Comparison of ENCODE assay signal across 13 cellular contexts in genomic region chr7:6159524-6160011, GRCh38. TPM values are rescaled to one million over a fixed set of nuclear protein-coding genes. Genes with fewer than 3 reads are reported as not detected.
DNase-seq lines count a peak whose midpoint lies in the region; ATAC-seq and TF ChIP-seq lines count a peak whose summit lies in the region.
"Had no signal": no experiment of that assay in that cellular context is flagged by ENCODE, and none has a peak within 500 bp of the region (broad histone marks: within the 10 kb centered on the region; RNA-seq: fewer than 3 reads in every experiment).

No MANE protein-coding gene starts in this region.

- peak overlapping the region; percentile 25; the same call in 1 of the 2 replicates for H3K27ac ChIP-seq in HUES64 (ENCODE audit: low read depth, low read length)
- H3K27ac ChIP-seq in mesodermal cell (ENCODE audit: low read depth, low read length, severe bottlenecking), result peak overlapping the region; percentile 49
- peak overlapping the region; percentile 87 to 94 for H3K27ac ChIP-seq in thoracic aorta

- peaks cover 59% of the 10 kb centered on the region for H3K36me3 Mint-ChIP-seq in brain

- H3K4me3 ChIP-seq in HUES64 (ENCODE audit: low read length) (no peak overlapping the region), mesodermal cell (ENCODE audit: extremely low read depth, insufficient read depth, low read length, poor library complexity, severe bottlenecking) (no peak overlapping the region), thoracic aorta (no peak overlapping the region)

- TF ChIP-seq CTCF in brain (conservative IDR thresholded peaks at IDR 0.05) (no peak), thoracic aorta (IDR thresholded peaks at IDR 0.05) (no peak)

- H3K27me3 Mint-ChIP-seq in brain, result no peaks in the 10 kb centered on the region
- H3K27me3 Mint-ChIP-seq: activated CD4-positive, alpha-beta memory T cell treated with anti-CD3 and anti-CD28 coated beads for 36 hours had no signal

- H3K27ac Mint-ChIP-seq in brain, result peak overlapping the region in 4 of 5 experiments; percentile 81 to 89 (median 86)
- H3K27ac Mint-ChIP-seq: activated CD4-positive, alpha-beta memory T cell treated with anti-CD3 and anti-CD28 coated beads for 36 hours had no signal

- H3K9ac ChIP-seq in HUES64 (ENCODE audit: low read depth, low read length), result no peak overlapping the region

- H3K4me3 Mint-ChIP-seq in brain, result no peak overlapping the region
- H3K4me3 Mint-ChIP-seq: activated CD4-positive, alpha-beta memory T cell treated with anti-CD3 and anti-CD28 coated beads for 36 hours had no signal

- ATAC-seq in thoracic aorta (ENCODE audit: insufficient number of reproducible peaks, low FRiP score, low read depth), result no peak

- no peak for DNase-seq in thoracic aorta (ENCODE audit: low spot score)
- DNase-seq in HCEC 1CT, result no peak
- DNase-seq in EL, result no peak
- DNase-seq in NCI-H2196 treated with DMSO at 0.1 percent for 48 hours (lab: John Stamatoyannopoulos, UW; ENCODE audit: unreplicated experiment), result no peak
- DNase-seq: activated CD4-positive, alpha-beta memory T cell treated with anti-CD3 and anti-CD28 coated beads for 36 hours; activated effector memory CD4-positive, alpha-beta T cell treated with Interleukin-2 at 50 U/mL for 16 hours; central memory CD4-positive, alpha-beta T cell; KG1; NCI-H526 treated with DMSO at 0.1 percent for 48 hours; T-helper 9 cell had no signal

- peaks cover 78% of the 10 kb centered on the region for H3K36me3 ChIP-seq in HUES64 (ENCODE audit: insufficient read depth, low read length)
- H3K36me3 ChIP-seq in mesodermal cell (ENCODE audit: control insufficient read depth, insufficient read depth, low read length), result peaks cover 87% of the 10 kb centered on the region
- H3K36me3 ChIP-seq in thoracic aorta, result peaks cover 34% of the 10 kb centered on the region

- H3K4me1 Mint-ChIP-seq in brain, result peaks cover 12% of the 10 kb centered on the region

- no peaks in the 10 kb centered on the region for H3K9me3 ChIP-seq in HUES64 (ENCODE audit: insufficient read depth, low read depth, low read length)
- no peaks in the 10 kb centered on the region for H3K9me3 ChIP-seq in mesodermal cell (ENCODE audit: control insufficient read depth, low read length)
- no peaks in the 10 kb centered on the region for H3K9me3 ChIP-seq in thoracic aorta

- WGBS in HUES64, result 93% methylated on average over 23 of the region's 23 CpGs
- WGBS in mesodermal cell (ENCODE audit: insufficient coverage in 2 of 2), 2 experiments, result 92 to 94% methylated on average over 19 to 23 of the region's 23 CpGs

- H3K4me1 ChIP-seq in HUES64 (ENCODE audit: insufficient read depth, low read length), result no peaks in the 10 kb centered on the region
- H3K4me1 ChIP-seq in mesodermal cell (ENCODE audit: control insufficient read depth, insufficient read depth, low read length, poor library complexity, severe bottlenecking), result no peaks in the 10 kb centered on the region
- peaks cover 18 to 38% of the 10 kb centered on the region in 2 donors for H3K4me1 ChIP-seq in thoracic aorta (ENCODE audit: control insufficient read depth in 1 of 2, low read depth in 2 of 2)

- no peaks in the 10 kb centered on the region for H3K9me3 Mint-ChIP-seq in brain
- H3K9me3 Mint-ChIP-seq: activated CD4-positive, alpha-beta memory T cell treated with anti-CD3 and anti-CD28 coated beads for 36 hours had no signal

- H3K27me3 ChIP-seq in HUES64 (ENCODE audit: insufficient read depth, low read length), result no peaks in the 10 kb centered on the region
- no peaks in the 10 kb centered on the region for H3K27me3 ChIP-seq in thoracic aorta (replicated peaks; ENCODE audit: insufficient read depth)

RNA-seq across cellular contexts. Expression of gene USP42, which starts 54.8 kb away (rescaled TPM):
- 12.4 TPM for polyA plus RNA-seq in HUES64 (2013, experiment 1 of 2)
- polyA plus RNA-seq in HUES64 (2013, experiment 2 of 2), result 13.3 TPM
- 6.9 TPM for polyA plus RNA-seq in brain (ENCODE audit: insufficient read depth, low read depth, low replicate concordance)
- 13.9 TPM for polyA plus RNA-seq in mesodermal cell (2013, experiment 1 of 2)
- polyA plus RNA-seq in mesodermal cell (2013, experiment 2 of 2), result 13.4 TPM
- total RNA-seq in thoracic aorta, result 10 to 100 TPM in 1 of 2 donors, 1 to 10 TPM in 1; 6.1 to 10.2 TPM

Comparison
In these comparisons a context has a peak if more than half of its experiments do, and no peak if none do; other contexts are left out.
1. H3K27ac ChIP-seq: peak in every context shown above with its lines; median percentile 90 in thoracic aorta; 49 in mesodermal cell; 25 in HUES64.